14 cellular contexts compared by ENCODE assay signal in the genomic region with DNA sequence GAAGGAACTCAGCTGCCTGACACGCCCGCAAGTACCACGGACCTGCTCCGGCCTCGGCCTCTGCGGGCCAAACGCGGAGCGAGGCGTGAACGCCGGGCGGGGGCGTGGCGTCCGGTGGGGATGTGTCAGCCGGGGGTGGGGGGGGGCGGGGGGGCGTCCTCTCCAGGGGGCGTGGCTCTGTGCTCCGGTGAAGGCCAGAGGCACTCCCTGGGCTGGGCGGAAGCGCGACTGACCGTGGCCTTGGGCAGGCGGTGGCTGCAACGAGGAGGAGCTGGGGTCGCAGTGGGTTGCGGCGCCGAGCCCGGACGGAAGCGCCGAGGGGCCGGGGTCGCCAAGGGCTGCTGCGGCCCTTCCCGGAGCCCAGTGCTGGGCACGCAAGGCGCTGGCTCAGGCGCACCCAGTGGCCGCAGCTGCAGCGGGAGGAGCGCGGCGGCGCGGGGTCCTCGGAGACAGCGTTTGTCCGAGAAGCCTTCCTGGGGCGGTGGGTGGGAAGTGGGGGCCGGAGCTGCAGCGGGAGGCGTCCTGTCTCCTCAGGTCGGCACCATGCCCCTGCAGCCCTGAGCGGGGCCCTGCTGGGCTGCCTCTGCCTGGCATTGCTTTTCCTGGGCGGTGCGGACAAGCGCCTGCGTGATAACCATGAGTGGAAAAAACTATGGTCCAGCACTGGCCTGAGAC. TPM values are rescaled to one million over a fixed set of nuclear protein-coding genes. Genes with fewer than 3 reads are reported as not detected.
DNase-seq lines count a peak whose midpoint lies in the region; ATAC-seq and TF ChIP-seq lines count a peak whose summit lies in the region.
"Had no signal": no experiment of that assay in that cellular context is flagged by ENCODE, and none has a peak within 500 bp of the region (broad histone marks: within the 10 kb centered on the region; RNA-seq: fewer than 3 reads in every experiment).

No MANE protein-coding gene starts in this region.

- DNase-seq in right atrium auricular region (ENCODE audit: low spot score) (no peak), retina (peak; percentile 28), NCI-H146 (lab: John Stamatoyannopoulos, UW) (no peak), midbrain (lab: John Stamatoyannopoulos, UW) (no peak)
- no peak for DNase-seq in naive thymus-derived CD8-positive, alpha-beta T cell
- DNase-seq: activated naive CD8-positive, alpha-beta T cell treated with anti-CD3 and anti-CD28 coated beads for 36 hours had no signal

- peak overlapping the region in 2 of 10 donors; percentile 35 to 39 for H3K4me3 Mint-ChIP-seq in naive thymus-derived CD8-positive, alpha-beta T cell
- H3K4me3 Mint-ChIP-seq: activated naive CD8-positive, alpha-beta T cell treated with anti-CD3 and anti-CD28 coated beads for 36 hours; dendritic cell treated with granulocyte-macrophage colony-stimulating factor and Interleukin-4, amounts not matched to agents 40 ng/mL and 50 ng/mL, for 4 days; type B pancreatic cell had no signal

- peaks cover 0 to 7% (median 3%) of the 10 kb centered on the region in 9 donors for H3K9me3 Mint-ChIP-seq in naive thymus-derived CD8-positive, alpha-beta T cell

- peaks cover 0 to 2% (median 0%) of the 10 kb centered on the region in 4 donors for H3K4me1 Mint-ChIP-seq in naive thymus-derived CD8-positive, alpha-beta T cell
- H3K4me1 Mint-ChIP-seq: activated naive CD8-positive, alpha-beta T cell treated with anti-CD3 and anti-CD28 coated beads for 36 hours had no signal

- ATAC-seq in SK-N-SH treated with all-trans-retinoic acid at 6 μM for 48 hours (peak; percentile 53; the same call in 2 of the 3 replicates), HG03565 (IDR thresholded peaks at IDR 0.05; ENCODE audit: unreplicated experiment) (no peak)
- no peak for ATAC-seq in naive thymus-derived CD8-positive, alpha-beta T cell

- H3K9me3 ChIP-seq in right atrium auricular region = no peaks in the 10 kb centered on the region

- peak overlapping the region in 1 of 10 donors; percentile 9 for H3K27ac Mint-ChIP-seq in naive thymus-derived CD8-positive, alpha-beta T cell
- H3K27ac Mint-ChIP-seq: activated naive CD8-positive, alpha-beta T cell treated with anti-CD3 and anti-CD28 coated beads for 36 hours; dendritic cell treated with granulocyte-macrophage colony-stimulating factor and Interleukin-4, amounts not matched to agents 40 ng/mL and 50 ng/mL, for 4 days; type B pancreatic cell had no signal

- H3K27ac ChIP-seq in 22Rv1 (no peak overlapping the region), right atrium auricular region (no peak overlapping the region)

- no peaks in the 10 kb centered on the region for H3K36me3 ChIP-seq in right atrium auricular region

- H3K27me3 ChIP-seq in right atrium auricular region = no peaks in the 10 kb centered on the region

- TF ChIP-seq CTCF in 22Rv1 (IDR thresholded peaks at IDR 0.05) (peak; percentile 15; the same call in 1 of the 2 replicates), right atrium auricular region (IDR thresholded peaks at IDR 0.05) (no peak)

- H3K36me3 Mint-ChIP-seq in naive thymus-derived CD8-positive, alpha-beta T cell = peaks cover 0 to 6% (median 0%) of the 10 kb centered on the region in 3 donors
- H3K36me3 Mint-ChIP-seq: activated naive CD8-positive, alpha-beta T cell treated with anti-CD3 and anti-CD28 coated beads for 36 hours had no signal

- peaks cover 0 to 17% of the 10 kb centered on the region in 2 donors for H3K4me1 ChIP-seq in right atrium auricular region

- POLR2A ChIA-PET in naive thymus-derived CD8-positive, alpha-beta T cell (lab: Charles Lee) = no interaction called here

- peak overlapping the region; percentile 24 to 62 for H3K4me3 ChIP-seq in right atrium auricular region

- peaks cover 14 to 41% (median 29%) of the 10 kb centered on the region in 5 donors for H3K27me3 Mint-ChIP-seq in naive thymus-derived CD8-positive, alpha-beta T cell
- H3K27me3 Mint-ChIP-seq: type B pancreatic cell had no signal

TF ChIP-seq in SK-N-SH treated with all-trans-retinoic acid at 6 μM for 48 hours, 23 proteins besides CTCF, POLR2A, EP300 and RAD21:
- no peak for TF ChIP-seq CREB5 (CRISPR knock-in tag; IDR thresholded peaks at IDR 0.05; ENCODE audit: low read depth)
- no peak for TF ChIP-seq ZNF70 (CRISPR knock-in tag; IDR thresholded peaks at IDR 0.05)
TF ChIP-seq in SK-N-SH treated with all-trans-retinoic acid at 6 μM for 48 hours: peak in this region for 0.

RNA-seq across cellular contexts. Expression of gene NUPR2, which starts 59.0 kb away (rescaled TPM):
- total RNA-seq in right atrium auricular region = not detected
- total RNA-seq in naive thymus-derived CD8-positive, alpha-beta T cell = not detected
- polyA plus RNA-seq in naive thymus-derived CD8-positive, alpha-beta T cell = 1 to 10 TPM in 2 of 3 donors, not detected in 1; 1.1 to 2.0 TPM
- total RNA-seq: activated naive CD8-positive, alpha-beta T cell treated with anti-CD3 and anti-CD28 coated beads for 36 hours; lung microvascular endothelial cell; RPMI7951 had no signal
- polyA plus RNA-seq: AG04450 had no signal
